20 cellular contexts compared by ENCODE assay signal in the genomic region with DNA sequence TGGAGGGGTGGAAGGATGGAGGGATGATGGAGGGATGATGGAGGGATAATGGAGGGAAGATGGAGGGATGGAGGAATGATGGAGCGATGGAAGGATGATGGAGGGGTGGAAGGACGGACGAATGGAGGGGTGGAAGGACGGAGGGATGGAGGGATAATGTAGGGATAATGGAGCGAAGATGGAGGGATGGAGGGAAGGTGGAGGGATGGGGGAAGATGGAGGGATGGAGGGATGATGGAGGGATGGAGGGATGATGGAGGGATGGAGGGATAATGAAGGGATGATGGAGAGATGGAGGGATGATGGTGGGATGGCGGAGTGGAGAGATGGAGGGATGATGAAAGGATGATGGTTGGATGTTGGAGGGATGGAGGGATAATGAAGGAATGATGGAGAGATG.
"Had no signal": no experiment of that assay in that cellular context is flagged by ENCODE, and none has a peak within 500 bp of the region (broad histone marks: within the 10 kb centered on the region; RNA-seq: fewer than 3 reads in every experiment).

No MANE protein-coding gene starts in this region.

- H3K27me3 ChIP-seq: MG63, SJSA1 had no signal

- H3K27ac ChIP-seq: HL-60, SJSA1, SK-N-MC had no signal

- DNase-seq: Karpas-422, KG1, MG63, NCI-H1092, NCI-H1105 treated with DMSO at 0.1 percent for 48 hours, NCI-H1417 treated with DMSO at 0.1 percent for 48 hours, NCI-H146, NCI-H1694 treated with DMSO at 0.1 percent for 48 hours, NCI-H1930, NCI-H2081, NCI-H2107, NCI-H2227 treated with DMSO at 0.1 percent for 48 hours, NCI-H524, NCI-H526 treated with DMSO at 0.1 percent for 48 hours, NCI-H748 treated with DMSO at 0.1 percent for 48 hours, RPMI8226, SIG-M5 had no signal

- H3K4me3 ChIP-seq: MG63, SJSA1, SK-N-MC had no signal

- H3K9me3 ChIP-seq: MG63, SJSA1 had no signal

- H3K36me3 ChIP-seq: MG63, SJSA1 had no signal
